Comparison of ENCODE assay signal across 1 cellular context in the genomic region with DNA sequence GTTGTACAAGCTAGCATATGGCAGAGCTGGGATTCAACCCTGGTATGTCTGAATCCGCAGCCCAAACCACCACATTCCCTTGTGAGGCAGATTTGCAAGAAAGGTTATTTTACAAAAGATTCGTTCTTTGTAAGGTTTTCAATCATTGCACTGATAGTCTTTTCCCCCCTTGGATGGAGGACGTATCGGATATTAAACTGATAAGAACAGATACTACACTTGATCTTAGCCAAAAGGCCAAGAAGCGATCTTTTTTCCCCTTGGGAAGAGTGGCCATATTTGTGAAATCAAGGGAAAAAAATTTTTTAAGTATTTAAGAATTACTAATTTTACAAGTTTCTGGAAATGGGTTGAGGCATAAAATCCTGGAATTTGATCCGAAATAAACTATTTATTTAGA.
TF ChIP-seq lines count a peak whose summit lies in the region.

No MANE protein-coding gene starts in this region.

TF ChIP-seq in SK-N-SH treated with all-trans-retinoic acid at 6 μM for 48 hours, 23 proteins besides CTCF, POLR2A, EP300 and RAD21 (continued from another document):
- TF ChIP-seq, protein P1, sequence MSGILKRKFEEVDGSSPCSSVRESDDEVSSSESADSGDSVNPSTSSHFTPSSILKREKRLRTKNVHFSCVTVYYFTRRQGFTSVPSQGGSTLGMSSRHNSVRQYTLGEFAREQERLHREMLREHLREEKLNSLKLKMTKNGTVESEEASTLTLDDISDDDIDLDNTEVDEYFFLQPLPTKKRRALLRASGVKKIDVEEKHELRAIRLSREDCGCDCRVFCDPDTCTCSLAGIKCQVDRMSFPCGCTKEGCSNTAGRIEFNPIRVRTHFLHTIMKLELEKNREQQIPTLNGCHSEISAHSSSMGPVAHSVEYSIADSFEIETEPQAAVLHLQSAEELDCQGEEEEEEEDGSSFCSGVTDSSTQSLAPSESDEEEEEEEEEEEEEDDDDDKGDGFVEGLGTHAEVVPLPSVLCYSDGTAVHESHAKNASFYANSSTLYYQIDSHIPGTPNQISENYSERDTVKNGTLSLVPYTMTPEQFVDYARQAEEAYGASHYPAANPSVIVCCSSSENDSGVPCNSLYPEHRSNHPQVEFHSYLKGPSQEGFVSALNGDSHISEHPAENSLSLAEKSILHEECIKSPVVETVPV (CRISPR knock-in tag; IDR thresholded peaks at IDR 0.05), result no peak
- no peak for TF ChIP-seq TOX (CRISPR knock-in tag; IDR thresholded peaks at IDR 0.05; ENCODE audit: borderline replicate concordance)
- TF ChIP-seq, protein P2, sequence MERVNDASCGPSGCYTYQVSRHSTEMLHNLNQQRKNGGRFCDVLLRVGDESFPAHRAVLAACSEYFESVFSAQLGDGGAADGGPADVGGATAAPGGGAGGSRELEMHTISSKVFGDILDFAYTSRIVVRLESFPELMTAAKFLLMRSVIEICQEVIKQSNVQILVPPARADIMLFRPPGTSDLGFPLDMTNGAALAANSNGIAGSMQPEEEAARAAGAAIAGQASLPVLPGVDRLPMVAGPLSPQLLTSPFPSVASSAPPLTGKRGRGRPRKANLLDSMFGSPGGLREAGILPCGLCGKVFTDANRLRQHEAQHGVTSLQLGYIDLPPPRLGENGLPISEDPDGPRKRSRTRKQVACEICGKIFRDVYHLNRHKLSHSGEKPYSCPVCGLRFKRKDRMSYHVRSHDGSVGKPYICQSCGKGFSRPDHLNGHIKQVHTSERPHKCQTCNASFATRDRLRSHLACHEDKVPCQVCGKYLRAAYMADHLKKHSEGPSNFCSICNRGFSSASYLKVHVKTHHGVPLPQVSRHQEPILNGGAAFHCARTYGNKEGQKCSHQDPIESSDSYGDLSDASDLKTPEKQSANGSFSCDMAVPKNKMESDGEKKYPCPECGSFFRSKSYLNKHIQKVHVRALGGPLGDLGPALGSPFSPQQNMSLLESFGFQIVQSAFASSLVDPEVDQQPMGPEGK (CRISPR knock-in tag; IDR thresholded peaks at IDR 0.05; ENCODE audit: borderline replicate concordance), result no peak
- TF ChIP-seq RARB (CRISPR knock-in tag; IDR thresholded peaks at IDR 0.05), result no peak
- TF ChIP-seq ZFP30 (CRISPR knock-in tag; IDR thresholded peaks at IDR 0.05), result no peak
- no peak for TF ChIP-seq OSR1 (CRISPR knock-in tag; IDR thresholded peaks at IDR 0.05)
